8 cellular contexts compared by ENCODE assay signal in genomic region chr2:164697688-164698290, GRCh38.
A peak's percentile ranks its signal among the peaks of the same experiment; 100 is the strongest.
DNase-seq lines count a peak whose midpoint lies in the region; ATAC-seq and TF ChIP-seq lines count a peak whose summit lies in the region.

No MANE protein-coding gene starts in this region.

- DNase-seq in DMS 273 (lab: John Stamatoyannopoulos, UW; ENCODE audit: unreplicated experiment) (peak; percentile 62), DMS 273 treated with DMSO at 0.1 percent for 48 hours (lab: John Stamatoyannopoulos, UW) (no peak), MV-4-11 (lab: John Stamatoyannopoulos, UW) (peak; percentile 2), cardiac fibroblast (ENCODE audit: low read depth in 2 of 2) (peak; percentile 15 to 34), pons (ENCODE audit: low spot score) (peak; percentile 21), SHP77 treated with DMSO at 0.1 percent for 48 hours (lab: John Stamatoyannopoulos, UW) (no peak)
- no peak for DNase-seq in activated CD4-positive, alpha-beta T cell treated with anti-CD3 and anti-CD28 coated beads, Interleukin-2, amount 50 U/mL, for 48 hours

- TF ChIP-seq CTCF in cardiac fibroblast (IDR thresholded peaks at IDR 0.05; ENCODE audit: low read depth, low read length): peak; percentile 51

- no peak for ATAC-seq in HG03108 (IDR thresholded peaks at IDR 0.05; ENCODE audit: unreplicated experiment)

- H3K4me3 ChIP-seq in cardiac fibroblast (replicated peaks in 1 of 2; ENCODE audit: low read depth in 2 of 2, low read length in 2 of 2): no peak overlapping the region

Comparison
In these comparisons a context has a peak if more than half of its experiments do, and no peak if none do; other contexts are left out.
1. DNase-seq: peak in DMS 273 (single experiment), MV-4-11 (single experiment), cardiac fibroblast (2 of 2) and pons (single experiment); none in DMS 273 treated with DMSO at 0.1 percent for 48 hours (single experiment), activated CD4-positive, alpha-beta T cell treated with anti-CD3 and anti-CD28 coated beads, Interleukin-2, amount 50 U/mL, for 48 hours (0 of 2) and SHP77 treated with DMSO at 0.1 percent for 48 hours (single experiment).